ENCODE assay signal across 1 cellular context in the genomic region with DNA sequence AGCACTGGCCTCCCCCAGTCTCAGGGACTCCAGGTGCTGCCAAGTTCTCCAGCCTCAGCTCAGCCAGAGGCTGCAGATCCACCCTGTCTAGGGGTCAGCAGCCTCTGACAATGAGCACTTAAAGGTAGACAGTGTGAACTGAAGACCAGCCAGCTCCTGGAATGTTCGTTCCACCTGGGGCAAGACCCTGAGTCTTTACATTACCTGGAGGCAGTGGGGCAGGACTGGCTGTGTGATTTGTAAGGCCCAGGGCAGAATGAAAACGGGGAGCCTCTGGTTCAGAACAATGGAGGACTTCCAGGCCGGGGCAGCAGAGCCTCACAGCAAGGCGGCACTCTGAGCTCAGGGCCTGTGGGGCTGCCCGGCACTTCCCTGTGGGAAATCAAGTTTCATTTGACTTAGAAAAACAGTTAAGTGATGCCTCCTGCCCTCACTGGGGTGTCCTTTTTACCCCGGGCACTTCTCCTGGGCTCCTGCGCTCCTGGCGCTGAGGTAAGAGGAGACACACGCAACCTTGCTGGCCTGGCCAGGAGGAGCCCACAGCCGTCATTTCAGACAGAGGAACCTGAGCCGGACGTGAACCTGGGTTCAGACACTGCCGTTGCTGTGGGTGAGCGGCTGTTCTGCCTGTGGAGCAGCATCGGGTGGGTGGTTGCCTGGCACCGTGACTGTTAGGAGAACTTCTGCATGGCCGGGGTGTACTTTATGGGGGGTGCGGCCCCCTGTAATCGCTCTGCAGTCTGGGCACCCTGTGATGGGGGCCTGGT.
TF ChIP-seq lines count a peak whose summit lies in the region.

No MANE protein-coding gene starts in this region.

TF ChIP-seq in GM23338, 12 proteins besides CTCF, POLR2A, EP300 and RAD21 (continued from another document):
- TF ChIP-seq, protein P1, sequence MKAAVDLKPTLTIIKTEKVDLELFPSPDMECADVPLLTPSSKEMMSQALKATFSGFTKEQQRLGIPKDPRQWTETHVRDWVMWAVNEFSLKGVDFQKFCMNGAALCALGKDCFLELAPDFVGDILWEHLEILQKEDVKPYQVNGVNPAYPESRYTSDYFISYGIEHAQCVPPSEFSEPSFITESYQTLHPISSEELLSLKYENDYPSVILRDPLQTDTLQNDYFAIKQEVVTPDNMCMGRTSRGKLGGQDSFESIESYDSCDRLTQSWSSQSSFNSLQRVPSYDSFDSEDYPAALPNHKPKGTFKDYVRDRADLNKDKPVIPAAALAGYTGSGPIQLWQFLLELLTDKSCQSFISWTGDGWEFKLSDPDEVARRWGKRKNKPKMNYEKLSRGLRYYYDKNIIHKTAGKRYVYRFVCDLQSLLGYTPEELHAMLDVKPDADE (IDR thresholded peaks at IDR 0.05), result no peak
- TF ChIP-seq, protein P2, sequence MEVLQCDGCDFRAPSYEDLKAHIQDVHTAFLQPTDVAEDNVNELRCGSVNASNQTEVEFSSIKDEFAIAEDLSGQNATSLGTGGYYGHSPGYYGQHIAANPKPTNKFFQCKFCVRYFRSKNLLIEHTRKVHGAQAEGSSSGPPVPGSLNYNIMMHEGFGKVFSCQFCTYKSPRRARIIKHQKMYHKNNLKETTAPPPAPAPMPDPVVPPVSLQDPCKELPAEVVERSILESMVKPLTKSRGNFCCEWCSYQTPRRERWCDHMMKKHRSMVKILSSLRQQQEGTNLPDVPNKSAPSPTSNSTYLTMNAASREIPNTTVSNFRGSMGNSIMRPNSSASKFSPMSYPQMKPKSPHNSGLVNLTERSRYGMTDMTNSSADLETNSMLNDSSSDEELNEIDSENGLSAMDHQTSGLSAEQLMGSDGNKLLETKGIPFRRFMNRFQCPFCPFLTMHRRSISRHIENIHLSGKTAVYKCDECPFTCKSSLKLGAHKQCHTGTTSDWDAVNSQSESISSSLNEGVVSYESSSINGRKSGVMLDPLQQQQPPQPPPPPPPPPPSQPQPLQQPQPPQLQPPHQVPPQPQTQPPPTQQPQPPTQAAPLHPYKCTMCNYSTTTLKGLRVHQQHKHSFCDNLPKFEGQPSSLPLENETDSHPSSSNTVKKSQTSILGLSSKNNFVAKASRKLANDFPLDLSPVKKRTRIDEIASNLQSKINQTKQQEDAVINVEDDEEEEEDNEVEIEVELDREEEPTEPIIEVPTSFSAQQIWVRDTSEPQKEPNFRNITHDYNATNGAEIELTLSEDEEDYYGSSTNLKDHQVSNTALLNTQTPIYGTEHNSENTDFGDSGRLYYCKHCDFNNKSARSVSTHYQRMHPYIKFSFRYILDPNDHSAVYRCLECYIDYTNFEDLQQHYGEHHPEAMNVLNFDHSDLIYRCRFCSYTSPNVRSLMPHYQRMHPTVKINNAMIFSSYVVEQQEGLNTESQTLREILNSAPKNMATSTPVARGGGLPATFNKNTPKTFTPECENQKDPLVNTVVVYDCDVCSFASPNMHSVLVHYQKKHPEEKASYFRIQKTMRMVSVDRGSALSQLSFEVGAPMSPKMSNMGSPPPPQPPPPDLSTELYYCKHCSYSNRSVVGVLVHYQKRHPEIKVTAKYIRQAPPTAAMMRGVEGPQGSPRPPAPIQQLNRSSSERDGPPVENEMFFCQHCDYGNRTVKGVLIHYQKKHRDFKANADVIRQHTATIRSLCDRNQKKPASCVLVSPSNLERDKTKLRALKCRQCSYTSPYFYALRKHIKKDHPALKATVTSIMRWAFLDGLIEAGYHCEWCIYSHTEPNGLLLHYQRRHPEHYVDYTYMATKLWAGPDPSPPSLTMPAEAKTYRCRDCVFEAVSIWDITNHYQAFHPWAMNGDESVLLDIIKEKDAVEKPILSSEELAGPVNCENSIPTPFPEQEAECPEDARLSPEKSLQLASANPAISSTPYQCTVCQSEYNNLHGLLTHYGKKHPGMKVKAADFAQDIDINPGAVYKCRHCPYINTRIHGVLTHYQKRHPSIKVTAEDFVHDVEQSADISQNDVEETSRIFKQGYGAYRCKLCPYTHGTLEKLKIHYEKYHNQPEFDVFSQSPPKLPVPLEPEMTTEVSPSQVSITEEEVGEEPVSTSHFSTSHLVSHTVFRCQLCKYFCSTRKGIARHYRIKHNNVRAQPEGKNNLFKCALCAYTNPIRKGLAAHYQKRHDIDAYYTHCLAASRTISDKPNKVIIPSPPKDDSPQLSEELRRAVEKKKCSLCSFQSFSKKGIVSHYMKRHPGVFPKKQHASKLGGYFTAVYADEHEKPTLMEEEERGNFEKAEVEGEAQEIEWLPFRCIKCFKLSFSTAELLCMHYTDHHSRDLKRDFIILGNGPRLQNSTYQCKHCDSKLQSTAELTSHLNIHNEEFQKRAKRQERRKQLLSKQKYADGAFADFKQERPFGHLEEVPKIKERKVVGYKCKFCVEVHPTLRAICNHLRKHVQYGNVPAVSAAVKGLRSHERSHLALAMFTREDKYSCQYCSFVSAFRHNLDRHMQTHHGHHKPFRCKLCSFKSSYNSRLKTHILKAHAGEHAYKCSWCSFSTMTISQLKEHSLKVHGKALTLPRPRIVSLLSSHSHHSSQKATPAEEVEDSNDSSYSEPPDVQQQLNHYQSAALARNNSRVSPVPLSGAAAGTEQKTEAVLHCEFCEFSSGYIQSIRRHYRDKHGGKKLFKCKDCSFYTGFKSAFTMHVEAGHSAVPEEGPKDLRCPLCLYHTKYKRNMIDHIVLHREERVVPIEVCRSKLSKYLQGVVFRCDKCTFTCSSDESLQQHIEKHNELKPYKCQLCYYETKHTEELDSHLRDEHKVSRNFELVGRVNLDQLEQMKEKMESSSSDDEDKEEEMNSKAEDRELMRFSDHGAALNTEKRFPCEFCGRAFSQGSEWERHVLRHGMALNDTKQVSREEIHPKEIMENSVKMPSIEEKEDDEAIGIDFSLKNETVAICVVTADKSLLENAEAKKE (CRISPR knock-in tag; IDR thresholded peaks at IDR 0.05), result no peak
